ENCODE assay signal across 21 cellular contexts in the genomic region with DNA sequence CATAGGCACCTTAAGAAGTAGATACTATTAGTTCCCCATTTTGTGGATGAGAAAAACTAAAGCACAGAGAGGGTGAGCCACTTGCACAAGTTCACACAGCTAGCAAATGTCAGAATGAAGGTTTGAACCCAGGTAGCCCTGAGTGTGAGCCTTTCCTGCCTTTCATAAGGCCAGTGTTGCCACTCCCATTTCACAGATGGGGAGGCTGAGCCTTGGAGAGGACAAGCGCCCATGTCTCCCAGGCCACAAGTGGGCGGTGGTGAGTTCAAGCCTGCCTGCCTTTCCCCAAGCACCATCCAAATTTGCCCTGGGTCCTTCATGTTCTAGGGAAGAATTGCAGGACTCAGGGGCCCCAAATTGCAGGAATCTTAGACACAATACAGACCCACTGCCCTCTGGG. TPM values are rescaled to one million over a fixed set of nuclear protein-coding genes. Genes with fewer than 3 reads are reported as not detected.
DNase-seq lines count a peak whose midpoint lies in the region; ATAC-seq, FAIRE-seq and TF ChIP-seq lines count a peak whose summit lies in the region.
"Had no signal": no experiment of that assay in that cellular context is flagged by ENCODE, and none has a peak within 500 bp of the region (broad histone marks: within the 10 kb centered on the region; RNA-seq: fewer than 3 reads in every experiment).

No MANE protein-coding gene starts in this region.

- no peak overlapping the region for H3K27ac Mint-ChIP-seq in endodermal cell
- H3K27ac Mint-ChIP-seq: activated CD4-positive, alpha-beta memory T cell treated with anti-CD3 and anti-CD28 coated beads for 36 hours; activated T-cell treated with anti-CD3 and anti-CD28 coated beads, Interleukin-2, amount 50 U/mL, for 72 hours; mesothelial cell of epicardium; type B pancreatic cell had no signal

- FAIRE-seq in RCC 7860 (lab: Jason Lieb, UNC) = no peak
- FAIRE-seq: endothelial cell of umbilical vein had no signal

- no peaks in the 10 kb centered on the region for H3K27me3 Mint-ChIP-seq in endodermal cell (ENCODE audit: insufficient read depth)

- H4K5ac ChIP-seq in mesendoderm (ENCODE audit: low read length) = no peak overlapping the region

- no peak overlapping the region for H2BK120ac ChIP-seq in mesendoderm (ENCODE audit: low read depth, low read length)

- H3K56ac ChIP-seq in mesendoderm (ENCODE audit: low read length) = no peak overlapping the region

- no peaks in the 10 kb centered on the region for H3K4me1 ChIP-seq in OCI-LY3 (ENCODE audit: low read length)
- no peaks in the 10 kb centered on the region for H3K4me1 ChIP-seq in endodermal cell (ENCODE audit: control insufficient read depth, insufficient read depth, low read length)
- H3K4me1 ChIP-seq in tibial artery = no peaks in the 10 kb centered on the region
- H3K4me1 ChIP-seq in mesendoderm (ENCODE audit: control insufficient read depth, low read depth, low read length) = no peaks in the 10 kb centered on the region
- H3K4me1 ChIP-seq: BE2C had no signal

- H2AFZ ChIP-seq in OCI-LY3 (ENCODE audit: low read depth, low read length) = no peak overlapping the region

- H3K9me3 ChIP-seq in AG04450 (ENCODE audit: control insufficient read depth, insufficient read depth, low read length) (no peaks in the 10 kb centered on the region; the same call in 1 of the 2 replicates), OCI-LY3 (ENCODE audit: insufficient read depth, low read length) (no peaks in the 10 kb centered on the region), endodermal cell (ENCODE audit: control insufficient read depth, low read length) (no peaks in the 10 kb centered on the region), tibial artery (no peaks in the 10 kb centered on the region)
- H3K9me3 ChIP-seq: BE2C had no signal

- no peak for DNase-seq in AG04450 (ENCODE audit: low read depth, low spot score)
- peak; percentile 62 for DNase-seq in endodermal cell
- no peak for DNase-seq in tibial artery
- DNase-seq in RCC 7860 (ENCODE audit: low spot score) = no peak
- no peak for DNase-seq in mesendoderm
- no peak for DNase-seq in stimulated activated naive CD8-positive, alpha-beta T cell treated with anti-CD3 and anti-CD28 coated beads, Interleukin-15, Interleukin-2, amounts not matched to agents 100 U/mL and 50 U/mL, for 24 hours
- DNase-seq: activated CD4-positive, alpha-beta memory T cell treated with anti-CD3 and anti-CD28 coated beads for 36 hours; activated T-cell treated with anti-CD3 and anti-CD28 coated beads, Interleukin-2, amount 50 U/mL, for 72 hours; BE2C; head of caudate nucleus; islet precursor cell; NCI-H1048; NCI-H2171 treated with DMSO at 0.1 percent for 48 hours; NK-92 treated with Interleukin-12 subunit alpha and Interleukin-12 subunit beta, amount 100 ng/mL, for 24 hours; stimulated activated CD4-positive, alpha-beta T cell treated with anti-CD3 and anti-CD28 coated beads, Interleukin-4, amount 100 ng/mL, for 1 hour had no signal

- no peak overlapping the region for H3K4me2 ChIP-seq in OCI-LY3 (ENCODE audit: low read length)
- no peak overlapping the region for H3K4me2 ChIP-seq in mesendoderm (ENCODE audit: low read length)

- no peak overlapping the region for H2BK15ac ChIP-seq in mesendoderm (replicated peaks; ENCODE audit: low read depth)

- H3K4ac ChIP-seq in mesendoderm (ENCODE audit: low read depth, low read length) = no peak overlapping the region

- no peak for ATAC-seq in stimulated activated naive CD8-positive, alpha-beta T cell treated with anti-CD3 and anti-CD28 coated beads, Interleukin-15, Interleukin-2, amounts not matched to agents 100 U/mL and 50 U/mL, for 24 hours
- ATAC-seq: activated T-cell treated with anti-CD3 and anti-CD28 coated beads, Interleukin-2, amount 50 U/mL, for 72 hours; sciatic nerve had no signal

- H4K20me1 ChIP-seq in OCI-LY3 (ENCODE audit: insufficient read depth, low read length) = no peaks in the 10 kb centered on the region

- no peak overlapping the region for H2AK5ac ChIP-seq in mesendoderm (ENCODE audit: low read length)

- H3K18ac ChIP-seq in mesendoderm (ENCODE audit: low read length) = no peak overlapping the region

- no peaks in the 10 kb centered on the region for H3K79me1 ChIP-seq in mesendoderm (ENCODE audit: low read length)

- POLR2A ChIA-PET in AG04450 (lab: Yijun Ruan, JAX) = no interaction called here

- WGBS in endodermal cell (ENCODE audit: insufficient coverage in 1 of 2, insufficient read length in 1 of 2), 2 experiments = 84 to 90% methylated on average over 2 of the region's 2 CpGs
- WGBS in mesendoderm (ENCODE audit: extremely low coverage, insufficient coverage, low lambda C conversion rate) = no CpG with 5 or more reads among the region's 2 CpGs

- intact Hi-C loops in tibial artery (cut with DNase I; ENCODE audit: low total_unique reads) = no loop called here

- H2BK5ac ChIP-seq in mesendoderm (ENCODE audit: low read length) = no peak overlapping the region

- no peak overlapping the region for H3K4me3 Mint-ChIP-seq in endodermal cell
- H3K4me3 Mint-ChIP-seq: activated CD4-positive, alpha-beta memory T cell treated with anti-CD3 and anti-CD28 coated beads for 36 hours; activated T-cell treated with anti-CD3 and anti-CD28 coated beads, Interleukin-2, amount 50 U/mL, for 72 hours; mesothelial cell of epicardium; type B pancreatic cell had no signal

- H3K23ac ChIP-seq in mesendoderm (ENCODE audit: low read length) = no peak overlapping the region

- H3K27me3 ChIP-seq in AG04450 (ENCODE audit: control insufficient read depth, insufficient read depth, low read length) (peaks cover 39% of the 10 kb centered on the region), OCI-LY3 (ENCODE audit: low read depth, low read length) (peaks cover 31% of the 10 kb centered on the region), endodermal cell (ENCODE audit: control insufficient read depth, insufficient read depth, low read length, poor library complexity, severe bottlenecking) (no peaks in the 10 kb centered on the region), tibial artery (peaks cover 0 to 8% of the 10 kb centered on the region in 2 donors), mesendoderm (ENCODE audit: insufficient read depth, low read length, poor library complexity) (no peaks in the 10 kb centered on the region)
- H3K27me3 ChIP-seq: BE2C had no signal

- H3K79me2 ChIP-seq in OCI-LY3 (ENCODE audit: low read length) (no peaks in the 10 kb centered on the region), mesendoderm (ENCODE audit: control insufficient read depth, insufficient read depth, low read length) (no peaks in the 10 kb centered on the region)

- CTCF ChIA-PET in AG04450 (lab: Charles Lee) = interaction anchor here (2.7 kb wide), 1 partner anchor 21 kb away, joined by 9 read pairs; no protein-coding TSS in a partner anchor

- no peaks in the 10 kb centered on the region for H3K4me1 Mint-ChIP-seq in endodermal cell
- H3K4me1 Mint-ChIP-seq: mesothelial cell of epicardium had no signal

- H3K36me3 ChIP-seq in OCI-LY3 (replicated peaks; ENCODE audit: low read depth, low read length) (no peaks in the 10 kb centered on the region), endodermal cell (ENCODE audit: control insufficient read depth, insufficient read depth, low read length) (no peaks in the 10 kb centered on the region), tibial artery (no peaks in the 10 kb centered on the region), mesendoderm (ENCODE audit: control insufficient read depth, insufficient read depth, low read length) (no peaks in the 10 kb centered on the region)
- H3K36me3 ChIP-seq: BE2C had no signal

- H3K36me3 Mint-ChIP-seq in endodermal cell (ENCODE audit: low read depth) = no peaks in the 10 kb centered on the region
- H3K36me3 Mint-ChIP-seq: activated CD4-positive, alpha-beta memory T cell treated with anti-CD3 and anti-CD28 coated beads for 36 hours; mesothelial cell of epicardium; type B pancreatic cell had no signal

- TF ChIP-seq CTCF in AG04450 (IDR thresholded peaks at IDR 0.05; ENCODE audit: low read depth, low read length) = peak; percentile 20
- peak; percentile 59 for TF ChIP-seq CTCF in GM12872 (IDR thresholded peaks at IDR 0.05; ENCODE audit: insufficient read depth, low read depth, low read length)
- peak; percentile 45 for TF ChIP-seq CTCF in OCI-LY3 (IDR thresholded peaks at IDR 0.05; ENCODE audit: low read depth, low read length)
- peak; percentile 63 for TF ChIP-seq CTCF in endodermal cell (conservative IDR thresholded peaks at IDR 0.05)
- no peak for TF ChIP-seq CTCF in tibial artery (IDR thresholded peaks at IDR 0.05)

- H4K8ac ChIP-seq in mesendoderm (ENCODE audit: low read depth, low read length) = no peak overlapping the region

- H3K4me3 ChIP-seq in AG04450 (ENCODE audit: low read depth, low read length) (no peak overlapping the region), OCI-LY3 (ENCODE audit: low read length) (no peak overlapping the region), endodermal cell (ENCODE audit: low read length) (no peak overlapping the region), tibial artery (no peak overlapping the region), mesendoderm (ENCODE audit: low read length) (no peak overlapping the region)

- no peaks in the 10 kb centered on the region for H3K9me3 Mint-ChIP-seq in endodermal cell
- H3K9me3 Mint-ChIP-seq: activated CD4-positive, alpha-beta memory T cell treated with anti-CD3 and anti-CD28 coated beads for 36 hours; type B pancreatic cell had no signal

- H3K9ac ChIP-seq in OCI-LY3 (ENCODE audit: low read length) (no peak overlapping the region), endodermal cell (ENCODE audit: extremely low read depth, low read length, poor library complexity, severe bottlenecking) (no peak overlapping the region), mesendoderm (ENCODE audit: low read length) (no peak overlapping the region)

- no peak overlapping the region for H3K27ac ChIP-seq in AG04450 (ENCODE audit: low read depth, low read length)
- H3K27ac ChIP-seq in OCI-LY3 (ENCODE audit: low read length) = no peak overlapping the region
- no peak overlapping the region for H3K27ac ChIP-seq in endodermal cell (ENCODE audit: low read depth, low read length)
- H3K27ac ChIP-seq in tibial artery = no peak overlapping the region
- H3K27ac ChIP-seq in mesendoderm (ENCODE audit: low read depth, low read length) = no peak overlapping the region

RNA-seq across cellular contexts. Expression of gene LHX2, which starts 50.6 kb away (rescaled TPM):
- polyA plus RNA-seq in AG04450 (2011; rRNA removed) = not detected in 2 replicates
- not detected in 2 replicates for polyA minus RNA-seq in AG04450 (2011; rRNA and poly(A)+ RNA removed)
- total RNA-seq in endodermal cell = under 1 TPM; 0.20 to 0.29 TPM
- polyA plus RNA-seq in endodermal cell (2013, experiment 1 of 2) = 4.2 TPM
- 5.4 TPM for polyA plus RNA-seq in endodermal cell (2013, experiment 2 of 2)
- 0.52 TPM for polyA plus RNA-seq in mesendoderm (2013, experiment 1 of 2)
- 0.49 TPM for polyA plus RNA-seq in mesendoderm (2013, experiment 2 of 2)
- total RNA-seq: activated CD4-positive, alpha-beta memory T cell treated with anti-CD3 and anti-CD28 coated beads for 36 hours; activated T-cell treated with anti-CD3 and anti-CD28 coated beads, Interleukin-2, amount 50 U/mL, for 72 hours; endothelial cell of umbilical vein; mesothelial cell of epicardium; sciatic nerve had no signal
- polyA plus RNA-seq: endothelial cell of umbilical vein had no signal

Comparison
In these comparisons a context has a peak if more than half of its experiments do, and no peak if none do; other contexts are left out.
1. CTCF ChIP-seq: peak in AG04450 (single experiment), GM12872 (single experiment), OCI-LY3 (single experiment) and endodermal cell (single experiment); none in tibial artery (0 of 2).